In the genomic region with DNA sequence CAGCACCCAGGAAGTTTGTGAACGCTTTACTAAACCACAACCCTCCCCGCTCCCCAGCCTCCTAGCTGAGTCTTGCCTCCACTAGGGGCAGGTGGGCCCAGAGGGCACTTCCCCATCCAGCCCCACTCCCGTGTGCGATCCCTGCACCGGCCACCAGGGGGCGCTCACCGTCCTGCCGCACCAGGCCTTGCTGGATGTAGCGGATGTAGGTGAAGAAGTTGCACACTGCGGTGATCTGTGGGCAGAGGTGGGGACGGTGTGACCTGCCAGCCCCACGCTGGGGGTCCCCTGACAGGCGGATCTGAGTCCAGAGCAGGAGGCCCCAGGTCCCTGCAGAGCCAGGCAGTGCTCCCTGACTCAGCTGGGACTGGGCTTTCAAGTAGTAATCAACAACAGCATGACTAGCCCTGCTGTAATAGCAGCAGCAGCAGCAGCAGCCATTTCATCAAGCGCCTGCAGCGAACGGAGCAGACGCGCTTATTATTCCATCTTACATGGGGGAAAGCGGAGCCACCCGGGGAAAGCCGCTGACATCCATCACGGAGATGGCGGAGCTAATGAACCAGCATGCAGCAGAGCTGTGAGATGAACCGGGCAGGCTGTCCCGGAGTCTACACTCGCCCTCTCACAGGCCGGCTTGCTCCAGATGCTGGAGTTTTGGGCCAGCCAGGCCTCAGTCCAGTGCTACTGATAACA, we compare ENCODE assay signal across 8 cellular contexts. TPM values are rescaled to one million over a fixed set of nuclear protein-coding genes. Genes with fewer than 3 reads are reported as not detected.
DNase-seq lines count a peak whose midpoint lies in the region; ATAC-seq, FAIRE-seq and TF ChIP-seq lines count a peak whose summit lies in the region.

No MANE protein-coding gene starts in this region.

- no peaks in the 10 kb centered on the region for H3K36me3 Mint-ChIP-seq in HFFc6 (ENCODE audit: low read depth)

- peaks cover 0 to 23% of the 10 kb centered on the region in 2 donors for H3K36me3 ChIP-seq in adrenal gland (replicated peaks in 1 of 2)
- H3K36me3 ChIP-seq in sigmoid colon, result peaks cover 0 to 20% (median 0%) of the 10 kb centered on the region in 4 donors

- no peaks in the 10 kb centered on the region for H3K9me3 Mint-ChIP-seq in HFFc6

- peak; percentile 83 for ATAC-seq in left ventricle myocardium superior

- H3K27ac ChIP-seq in adrenal gland (peak overlapping the region in 1 of 5 donors; percentile 47), sigmoid colon (peak overlapping the region in 3 of 4 donors; percentile 2 to 21 (median 10))

- WGBS in adrenal gland, 4 donors, result 24 to 63% (median 37%) methylated on average over 14 to 27 of the region's 27 CpGs
- WGBS in sigmoid colon, 2 donors, result 44 to 48% methylated on average over 27 of the region's 27 CpGs

- no peak overlapping the region for H3K4me3 Mint-ChIP-seq in HFFc6

- H3K9me3 ChIP-seq in adrenal gland (replicated peaks in 1 of 3), result no peaks in the 10 kb centered on the region
- H3K9me3 ChIP-seq in sigmoid colon, result no peaks in the 10 kb centered on the region

- TF ChIP-seq POLR2A in adrenal gland (IDR thresholded peaks at IDR 0.05) (no peak), sigmoid colon (IDR thresholded peaks at IDR 0.05) (no peak)

- intact Hi-C loops in adrenal gland (cut with DNase I), result loop anchor here (2.0 to 5.0 kb wide), 4 partner anchors 48 to 208 kb away; no protein-coding TSS in a partner anchor
- intact Hi-C loops in left ventricle myocardium superior (cut with micrococcal nuclease), result loop anchor here (5.0 to 10.0 kb wide), 2 partner anchors 48 to 206 kb away; no protein-coding TSS in a partner anchor
- intact Hi-C loops in sigmoid colon (cut with DNase I), result loop anchor here (1.0 to 2.0 kb wide), 3 partner anchors 48 to 210 kb away; no protein-coding TSS in a partner anchor

- no peak overlapping the region for H3K4me3 ChIP-seq in adrenal gland
- no peak overlapping the region for H3K4me3 ChIP-seq in sigmoid colon

- peaks cover 11% of the 10 kb centered on the region for H3K4me1 Mint-ChIP-seq in HFFc6 (ENCODE audit: low read depth)

- peak; percentile 100 for TF ChIP-seq CTCF in HFFc6 (IDR thresholded peaks at IDR 0.05)
- peak; percentile 98 to 100 (median 99) for TF ChIP-seq CTCF in adrenal gland (IDR thresholded peaks at IDR 0.05)
- peak; percentile 98 to 100 (median 99) for TF ChIP-seq CTCF in sigmoid colon (IDR thresholded peaks at IDR 0.05)

- peak; percentile 15 for FAIRE-seq in G401.6 (lab: Jason Lieb, UNC)

- H3K27me3 Mint-ChIP-seq in HFFc6 (ENCODE audit: insufficient read depth), result peaks cover 1% of the 10 kb centered on the region; the same call in 1 of the 2 replicates

- no peak for TF ChIP-seq EP300 in sigmoid colon (IDR thresholded peaks at IDR 0.05)

- H3K27me3 ChIP-seq in adrenal gland (no peaks in the 10 kb centered on the region), sigmoid colon (no peaks in the 10 kb centered on the region)

- no peaks in the 10 kb centered on the region for H3K4me1 ChIP-seq in adrenal gland (replicated peaks in 1 of 2)
- H3K4me1 ChIP-seq in sigmoid colon, result peaks cover 0 to 3% (median 0%) of the 10 kb centered on the region in 4 donors

- H3K27ac Mint-ChIP-seq in HFFc6, result 0 out of 2 replicates have a peak overlapping the region, but pooled peaks have one; percentile 5

- peak; percentile 59 for DNase-seq in HFFc6
- DNase-seq in NCI-H1694 treated with DMSO at 0.1 percent for 48 hours (lab: John Stamatoyannopoulos, UW), result peak; percentile 37
- DNase-seq in T-helper 2 cell, result peak; percentile 84 to 90 (median 87)
- peak; percentile 77 to 91 (median 82) for DNase-seq in adrenal gland
- DNase-seq in left ventricle myocardium superior, result peak; percentile 91
- DNase-seq in sigmoid colon, result peak; percentile 91
- no peak for DNase-seq in cortex of kidney (lab: John Stamatoyannopoulos, UW)

RNA-seq across cellular contexts. Expression of gene FADS3, which starts 7.9 kb away (rescaled TPM):
- total RNA-seq in HFFc6 (2021; fragmentation: NEBNext Ultra II Directional; extraction: Animal tissue kit (Norgen Biotek cat#: 25700)), result 100 to 1,000 TPM; 126 to 161 (median 137) TPM
- total RNA-seq in adrenal gland (100 to 1,000 TPM in 6 of 8 donors, 10 to 100 TPM in 2; 74.5 to 145 (median 112) TPM), left ventricle myocardium superior (69.7 TPM), sigmoid colon (10 to 100 TPM; 21.1 to 57.9 (median 37.5) TPM)
- polyA plus RNA-seq in adrenal gland (100 to 1,000 TPM in 2 of 3 donors, 10 to 100 TPM in 1; 98.2 to 175 (median 103) TPM), sigmoid colon (10 to 100 TPM in 1 of 3 donors, 1 to 10 TPM in 2; 1.4 to 21.5 (median 3.0) TPM)

RNA-seq across cellular contexts. Expression of gene RAB3IL1, which starts 18.1 kb away (rescaled TPM):
- total RNA-seq in HFFc6 (2021; fragmentation: NEBNext Ultra II Directional; extraction: Animal tissue kit (Norgen Biotek cat#: 25700)), result 1 to 10 TPM; 5.3 to 8.8 (median 7.9) TPM
- 10 to 100 TPM; 10.9 to 23.7 (median 20.1) TPM for total RNA-seq in adrenal gland
- 10 to 100 TPM in 2 of 3 donors, 1 to 10 TPM in 1; 2.7 to 17.4 (median 15.5) TPM for polyA plus RNA-seq in adrenal gland
- total RNA-seq in left ventricle myocardium superior, result 11.1 TPM
- total RNA-seq in sigmoid colon, result 10 to 100 TPM; 12.1 to 23.7 (median 19.6) TPM
- 10 to 100 TPM in 1 of 3 donors, 1 to 10 TPM in 2; 5.1 to 21.6 (median 7.0) TPM for polyA plus RNA-seq in sigmoid colon

RNA-seq across cellular contexts. Expression of gene BEST1, which starts 50.9 kb away (rescaled TPM):
- 1 to 10 TPM in 5 of 6 experiments, under 1 TPM in 1; 0.92 to 2.0 (median 1.9) TPM for total RNA-seq in HFFc6 (2021; fragmentation: NEBNext Ultra II Directional; extraction: Animal tissue kit (Norgen Biotek cat#: 25700))
- total RNA-seq in adrenal gland, result 1 to 10 TPM; 2.4 to 5.2 (median 3.9) TPM
- polyA plus RNA-seq in adrenal gland, result 1 to 10 TPM; 1.4 to 6.8 (median 4.8) TPM
- total RNA-seq in left ventricle myocardium superior, result 1.1 TPM
- 1 to 10 TPM in 3 of 4 donors, under 1 TPM in 1; 0.83 to 5.3 (median 3.3) TPM for total RNA-seq in sigmoid colon
- 1 to 10 TPM; 3.2 to 9.6 (median 7.6) TPM for polyA plus RNA-seq in sigmoid colon
